In the genomic region with DNA sequence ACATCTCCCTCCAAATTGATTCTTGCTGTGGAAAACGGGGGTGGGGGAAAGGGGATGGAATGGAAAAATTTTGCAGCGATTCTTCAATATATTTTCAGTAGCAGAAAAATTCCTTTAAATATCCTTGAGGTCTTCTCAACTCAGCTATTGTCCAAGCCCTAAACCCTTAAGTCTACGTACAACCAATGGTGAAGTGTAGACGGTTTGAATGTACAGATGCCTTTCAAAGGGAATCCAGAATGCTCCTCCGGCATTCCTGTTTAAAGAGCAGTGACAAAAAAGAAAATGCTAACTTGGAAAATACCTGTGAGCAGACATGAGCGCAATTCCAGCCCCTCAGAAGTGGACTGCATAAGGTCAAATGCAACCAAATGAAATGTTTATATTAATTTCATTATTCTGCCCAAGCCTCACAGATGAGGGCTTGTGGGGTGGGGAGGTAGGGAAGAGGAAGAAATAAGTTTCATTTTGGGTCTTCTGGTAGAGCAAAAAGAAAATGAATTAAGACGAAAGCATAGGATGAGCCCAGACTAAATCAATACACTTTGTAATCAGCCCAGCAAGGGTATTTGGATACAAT, we compare ENCODE assay signal across 9 cellular contexts. TPM values are rescaled to one million over a fixed set of nuclear protein-coding genes. Genes with fewer than 3 reads are reported as not detected.
DNase-seq lines count a peak whose midpoint lies in the region; ATAC-seq, FAIRE-seq and TF ChIP-seq lines count a peak whose summit lies in the region.
"Had no signal": no experiment of that assay in that cellular context is flagged by ENCODE, and none has a peak within 500 bp of the region (broad histone marks: within the 10 kb centered on the region; RNA-seq: fewer than 3 reads in every experiment).

No MANE protein-coding gene starts in this region.

- POLR2A ChIA-PET in OCI-LY7 (lab: Charles Lee): interaction anchor here (0.5 to 1.8 kb wide), 15 partner anchors 12 to 358 kb away, joined by 3 to 17 read pairs (median 4); no protein-coding TSS in a partner anchor

- no peak for TF ChIP-seq CTCF in DND-41 (IDR thresholded peaks at IDR 0.05; ENCODE audit: borderline replicate concordance, extremely low read depth, low read length, poor library complexity, severe bottlenecking)
- TF ChIP-seq CTCF in OCI-LY7 (conservative IDR thresholded peaks at IDR 0.05; ENCODE audit: low read length): no peak
- TF ChIP-seq CTCF in pancreas (IDR thresholded peaks at IDR 0.05): no peak

- H3K36me3 ChIP-seq in DND-41 (ENCODE audit: insufficient read depth, low read length) (peaks cover 23% of the 10 kb centered on the region), OCI-LY7 (ENCODE audit: insufficient read depth, low read length) (peaks cover 8% of the 10 kb centered on the region), esophagus (ENCODE audit: control insufficient read depth in 2 of 2, insufficient read depth in 2 of 2, low read length in 1 of 2) (no peaks in the 10 kb centered on the region), pancreas (no peaks in the 10 kb centered on the region)

- ATAC-seq in DND-41 (ENCODE audit: insufficient read depth, low read depth): no peak
- no peak for ATAC-seq in pancreas
- no peak for ATAC-seq in GM21381 (IDR thresholded peaks at IDR 0.05; ENCODE audit: unreplicated experiment)

- TF ChIP-seq POLR2A in GM12892 (IDR thresholded peaks at IDR 0.05; ENCODE audit: low read depth, low read length): no peak

- H4K20me1 ChIP-seq in DND-41 (ENCODE audit: insufficient read depth, low read length): peaks cover 5% of the 10 kb centered on the region; the same call in 1 of the 2 replicates
- peaks cover 4% of the 10 kb centered on the region; the same call in 1 of the 2 replicates for H4K20me1 ChIP-seq in OCI-LY7 (ENCODE audit: insufficient read depth, low read length)

- H3K9me2 ChIP-seq in OCI-LY7 (ENCODE audit: insufficient read depth, low read length): no peaks in the 10 kb centered on the region

- peaks cover 73% of the 10 kb centered on the region for H3K79me2 ChIP-seq in DND-41 (ENCODE audit: insufficient read depth, low read length)
- H3K79me2 ChIP-seq in OCI-LY7 (ENCODE audit: insufficient read depth, low read depth, low read length): peaks cover 82% of the 10 kb centered on the region

- H3K9ac ChIP-seq in DND-41 (ENCODE audit: low read depth, low read length): peak overlapping the region; percentile 99

- H3K27me3 ChIP-seq in DND-41 (ENCODE audit: insufficient read depth, low read length, poor library complexity): no peaks in the 10 kb centered on the region
- H3K27me3 ChIP-seq in esophagus (ENCODE audit: control insufficient read depth in 1 of 2, insufficient read depth in 2 of 2, low read length in 2 of 2): no peaks in the 10 kb centered on the region
- H3K27me3 ChIP-seq in pancreas: no peaks in the 10 kb centered on the region

- H2AFZ ChIP-seq in DND-41 (ENCODE audit: low read depth, low read length) (peak overlapping the region; percentile 87), OCI-LY7 (ENCODE audit: low read length) (peak overlapping the region; percentile 41; the same call in 1 of the 2 replicates)

- H3K9me3 ChIP-seq in DND-41 (ENCODE audit: insufficient read depth, low read length, severe bottlenecking) (no peaks in the 10 kb centered on the region), OCI-LY7 (ENCODE audit: low read length) (no peaks in the 10 kb centered on the region), esophagus (ENCODE audit: control insufficient read depth in 2 of 2, insufficient read depth in 1 of 2, low read depth in 1 of 2, low read length in 1 of 2) (no peaks in the 10 kb centered on the region), pancreas (no peaks in the 10 kb centered on the region)

- FAIRE-seq in pancreas (lab: Jason Lieb, UNC) (no peak), GM12892 (lab: Jason Lieb, UNC) (no peak)

- H3K4me1 ChIP-seq in DND-41 (ENCODE audit: insufficient read depth, low read length): peaks cover 35% of the 10 kb centered on the region
- H3K4me1 ChIP-seq in OCI-LY7 (ENCODE audit: insufficient read depth, low read length, poor library complexity, severe bottlenecking): peaks cover 43% of the 10 kb centered on the region
- H3K4me1 ChIP-seq in esophagus (ENCODE audit: control insufficient read depth in 2 of 2, insufficient read depth in 2 of 2, low read length in 1 of 2): no peaks in the 10 kb centered on the region
- H3K4me1 ChIP-seq in pancreas: peaks cover 18 to 49% (median 38%) of the 10 kb centered on the region in 3 donors

- H3K27ac ChIP-seq in DND-41 (ENCODE audit: low read length): peak overlapping the region; percentile 99
- H3K27ac ChIP-seq in OCI-LY7 (ENCODE audit: low read depth, low read length, poor library complexity, severe bottlenecking): peak overlapping the region; percentile 88
- H3K27ac ChIP-seq in esophagus (ENCODE audit: low read depth in 2 of 2, low read length in 1 of 2): peak overlapping the region; percentile 9 to 99
- H3K27ac ChIP-seq in pancreas: peak overlapping the region in 3 of 4 donors; percentile 96 to 98 (median 96)

- no peak for DNase-seq in DND-41
- DNase-seq in OCI-LY7 (ENCODE audit: low spot score): peak; percentile 46
- no peak for DNase-seq in pancreas
- DNase-seq in GM12892 (ENCODE audit: insufficient read length): no peak
- no peak for DNase-seq in OCI-M2 (lab: John Stamatoyannopoulos, UW; ENCODE audit: unreplicated experiment)
- no peak for DNase-seq in posterior vena cava (ENCODE audit: low spot score)
- DNase-seq: cerebellar nuclear complex had no signal

- H3K4me3 ChIP-seq in DND-41 (ENCODE audit: low read depth in 1 of 2, low read length in 2 of 2) (peak overlapping the region; percentile 78 to 82; a peak in 3 of 4 replicates), OCI-LY7 (ENCODE audit: low read depth, low read length, poor library complexity, severe bottlenecking) (peak overlapping the region; percentile 90), esophagus (ENCODE audit: low read depth in 1 of 2, low read length in 2 of 2) (peak overlapping the region; percentile 88 to 89), pancreas (peak overlapping the region; percentile 61 to 92 (median 76))

- CTCF ChIA-PET in OCI-LY7 (lab: Charles Lee; ENCODE audit: unreplicated experiment): no interaction called here

- WGBS in esophagus, 2 donors: 29 to 39% methylated on average over 7 of the region's 7 CpGs
- WGBS in pancreas, 2 donors: 34 to 40% methylated on average over 7 of the region's 7 CpGs

- intact Hi-C loops in OCI-LY7 (cut with micrococcal nuclease; ENCODE audit: unreplicated experiment): loop anchor here (1.0 kb wide), 4 partner anchors 16 to 450 kb away; no protein-coding TSS in a partner anchor
- intact Hi-C loops in pancreas (cut with DNase I): loop anchor here in 2 of 3 donors (10.0 kb wide), 2 partner anchors 576 to 1036 kb away; no protein-coding TSS in a partner anchor
- intact Hi-C loops in posterior vena cava (cut with DNase I): loop anchor here (5.0 to 10.0 kb wide), 4 partner anchors 268 to 1803 kb away; no protein-coding TSS in a partner anchor

- peak overlapping the region; percentile 65 for H3K4me2 ChIP-seq in DND-41 (ENCODE audit: insufficient read depth, low read length)
- peak overlapping the region; percentile 92 for H3K4me2 ChIP-seq in OCI-LY7 (ENCODE audit: low read length)

- BruUV-seq in OCI-LY7 (replicated peaks; lab: Mats Ljungman, UMichigan): no TSS peak

RNA-seq across cellular contexts. Expression of gene FOXP1, which starts 2.8 kb away (rescaled TPM):
- total RNA-seq in OCI-LY7 (2014; rRNA removed; shearing (Covaris generic)): 67.2 and 87.3 TPM in 2 replicates
- total RNA-seq in OCI-LY7 (2022): 151 and 168 TPM in 2 replicates
- polyA plus RNA-seq in esophagus: 10 to 100 TPM; 10.7 to 20.4 TPM
- 10 to 100 TPM; 34.8 to 74.1 (median 45.1) TPM for total RNA-seq in pancreas
- polyA plus RNA-seq in pancreas: 10 to 100 TPM; 13.4 to 17.8 TPM
- 1.2 TPM for polyA plus RNA-seq in GM12892 (2012; ENCODE audit: missing spikeins)
- total RNA-seq in posterior vena cava: 100 to 1,000 TPM; 109 to 112 TPM
